ENCODE assay signal across 11 cellular contexts in genomic region chr11:75508051-75508561, GRCh38.
DNase-seq lines count a peak whose midpoint lies in the region; ATAC-seq and TF ChIP-seq lines count a peak whose summit lies in the region.
"Had no signal": no experiment of that assay in that cellular context is flagged by ENCODE, and none has a peak within 500 bp of the region (broad histone marks: within the 10 kb centered on the region; RNA-seq: fewer than 3 reads in every experiment).

No MANE protein-coding gene starts in this region.

- no peaks in the 10 kb centered on the region for H3K36me3 ChIP-seq in DOHH2 (ENCODE audit: control insufficient read depth, low read length)
- H3K36me3 ChIP-seq in WERI-Rb-1, result no peaks in the 10 kb centered on the region; the same call in none of the 2 replicates
- H3K36me3 ChIP-seq: SJSA1 had no signal

- H3F3A ChIP-seq in DOHH2 (ENCODE audit: control insufficient read depth, insufficient read depth), result no peaks in the 10 kb centered on the region

- TF ChIP-seq CTCF in DOHH2 (IDR thresholded peaks at IDR 0.05; ENCODE audit: low read depth, low read length, poor library complexity, severe bottlenecking) (no peak), WERI-Rb-1 (IDR thresholded peaks at IDR 0.05; ENCODE audit: low read depth, low read length) (no peak)

- no peaks in the 10 kb centered on the region for H4K20me1 ChIP-seq in DOHH2 (ENCODE audit: control insufficient read depth, insufficient read depth, low read depth, low read length)

- peaks cover 39% of the 10 kb centered on the region for H3K4me1 ChIP-seq in DOHH2 (ENCODE audit: control insufficient read depth, low read length)
- H3K4me1 ChIP-seq: SJSA1 had no signal

- peak overlapping the region; percentile 49 for H3K4me2 ChIP-seq in DOHH2 (ENCODE audit: low read length)
- H3K4me2 ChIP-seq: GM23338 had no signal

- H3K9me3 ChIP-seq in DOHH2 (ENCODE audit: control insufficient read depth, insufficient read depth, low read length), result no peaks in the 10 kb centered on the region
- H3K9me3 ChIP-seq in WERI-Rb-1 (ENCODE audit: severe bottlenecking), result no peaks in the 10 kb centered on the region
- H3K9me3 ChIP-seq: SJSA1 had no signal

- H3K27me3 ChIP-seq in DOHH2 (ENCODE audit: control insufficient read depth, low read length) (no peaks in the 10 kb centered on the region), WERI-Rb-1 (ENCODE audit: insufficient read depth, low read depth, severe bottlenecking) (no peaks in the 10 kb centered on the region)
- H3K27me3 ChIP-seq: SJSA1 had no signal

- DNase-seq in WERI-Rb-1 (no peak), germinal center (ENCODE audit: low spot score) (peak; percentile 86), iPS-NIHi11 (ENCODE audit: low spot score) (no peak), NCI-H82 (lab: John Stamatoyannopoulos, UW) (no peak), epidermal melanocyte (ENCODE audit: insufficient read length, low spot score) (no peak), inferior parietal cortex (ENCODE audit: extremely low spot score) (no peak)
- DNase-seq: substantia nigra had no signal

- no peaks in the 10 kb centered on the region for H3K9me2 ChIP-seq in DOHH2 (replicated peaks; ENCODE audit: control insufficient read depth, low read length)

- H3K27ac ChIP-seq in DOHH2 (ENCODE audit: low read depth, low read length) (peak overlapping the region; percentile 25), WERI-Rb-1 (peak overlapping the region; percentile 86)
- H3K27ac ChIP-seq: SJSA1 had no signal

- H3K4me3 ChIP-seq in DOHH2 (ENCODE audit: low read length) (peak overlapping the region; percentile 29), WERI-Rb-1 (ENCODE audit: low read depth, low read length) (no peak overlapping the region)
- H3K4me3 ChIP-seq: GM23338, SJSA1 had no signal

- ATAC-seq in HG03196 (IDR thresholded peaks at IDR 0.05; ENCODE audit: unreplicated experiment), result peak; percentile 44
- ATAC-seq: GM23338 had no signal

- H3K79me2 ChIP-seq in DOHH2 (ENCODE audit: control insufficient read depth, low read length), result no peaks in the 10 kb centered on the region
